Comparison of ENCODE assay signal across 8 cellular contexts in the genomic region with DNA sequence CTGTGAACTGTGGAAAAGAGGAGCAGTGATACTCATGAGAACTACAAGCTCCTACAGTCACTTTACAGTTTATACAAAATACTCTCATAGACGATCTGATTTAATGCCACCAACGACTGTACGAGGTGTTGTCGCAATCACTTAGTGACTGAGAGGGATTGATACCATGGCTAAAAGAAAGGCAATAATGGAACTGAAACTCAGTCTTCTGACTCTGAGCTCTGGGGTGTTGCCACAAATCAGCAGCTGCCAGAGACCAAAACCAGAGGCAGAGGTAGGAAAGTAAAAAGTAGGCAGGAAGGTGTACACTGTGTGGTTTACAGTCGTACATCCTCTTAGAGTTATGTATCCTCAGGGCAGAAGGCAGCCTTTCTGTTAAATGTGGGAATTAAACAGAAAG. TPM values are rescaled to one million over a fixed set of nuclear protein-coding genes. Genes with fewer than 3 reads are reported as not detected.
DNase-seq lines count a peak whose midpoint lies in the region; ATAC-seq and TF ChIP-seq lines count a peak whose summit lies in the region.
"Not testable (repeated sequence)": the region's sequence is repeated elsewhere in the genome, so short reads cannot be mapped to it uniquely, and the experiment has no call there.

No MANE protein-coding gene starts in this region.

- H3K4me3 Mint-ChIP-seq in activated CD8-positive, alpha-beta memory T cell treated with anti-CD3 and anti-CD28 coated beads, Interleukin-2, amount 10 ng/mL, durations not matched to agents 7 days and 5 days; stimulated activated naive B cell treated with anti-CD40 and anti-IgM and Interleukin-4, amounts not matched to agents 10 μg/mL and 1 μg/mL and 100 μg/mL, for 72 hours: not testable (repeated sequence)

- peak; percentile 53 for DNase-seq in activated CD8-positive, alpha-beta memory T cell treated with anti-CD3 and anti-CD28 coated beads, Interleukin-2, amount 10 ng/mL, durations not matched to agents 7 days and 5 days
- DNase-seq in stimulated activated naive B cell treated with anti-CD40 and anti-IgM and Interleukin-4, amounts not matched to agents 10 μg/mL and 1 μg/mL and 100 μg/mL, for 72 hours = not testable (repeated sequence)

- not testable (repeated sequence) for H3K79me2 ChIP-seq in KMS-11 (ENCODE audit: insufficient read depth, low read depth)

- H3K9ac ChIP-seq in KMS-11 = not testable (repeated sequence)

- not testable (repeated sequence) for H3K27ac Mint-ChIP-seq in activated CD8-positive, alpha-beta memory T cell treated with anti-CD3 and anti-CD28 coated beads, Interleukin-2, amount 10 ng/mL, durations not matched to agents 7 days and 5 days; stimulated activated naive B cell treated with anti-CD40 and anti-IgM and Interleukin-4, amounts not matched to agents 10 μg/mL and 1 μg/mL and 100 μg/mL, for 72 hours

- peaks cover 13% of the 10 kb centered on the region for H3K4me1 ChIP-seq in KMS-11 (ENCODE audit: low read depth, poor library complexity, severe bottlenecking)

- H3K36me3 ChIP-seq in KMS-11 (ENCODE audit: insufficient read depth) = not testable (repeated sequence)

- peaks cover 16% of the 10 kb centered on the region for H3K4me1 Mint-ChIP-seq in activated CD8-positive, alpha-beta memory T cell treated with anti-CD3 and anti-CD28 coated beads, Interleukin-2, amount 10 ng/mL, durations not matched to agents 7 days and 5 days
- H3K4me1 Mint-ChIP-seq in stimulated activated naive B cell treated with anti-CD40 and anti-IgM and Interleukin-4, amounts not matched to agents 10 μg/mL and 1 μg/mL and 100 μg/mL, for 72 hours = peaks cover 19 to 31% of the 10 kb centered on the region in 2 donors

- not testable (repeated sequence) for TF ChIP-seq CTCF in KMS-11 (conservative IDR thresholded peaks at IDR 0.05; ENCODE audit: low read depth, low read length)

- H4K20me1 ChIP-seq in KMS-11 (ENCODE audit: insufficient read depth) = not testable (repeated sequence)

- peaks cover 27% of the 10 kb centered on the region for H3K27me3 Mint-ChIP-seq in activated CD8-positive, alpha-beta memory T cell treated with anti-CD3 and anti-CD28 coated beads, Interleukin-2, amount 10 ng/mL, durations not matched to agents 7 days and 5 days
- peaks cover 11 to 12% of the 10 kb centered on the region in 2 donors for H3K27me3 Mint-ChIP-seq in stimulated activated naive B cell treated with anti-CD40 and anti-IgM and Interleukin-4, amounts not matched to agents 10 μg/mL and 1 μg/mL and 100 μg/mL, for 72 hours

- not testable (repeated sequence) for H3K36me3 Mint-ChIP-seq in activated CD8-positive, alpha-beta memory T cell treated with anti-CD3 and anti-CD28 coated beads, Interleukin-2, amount 10 ng/mL, durations not matched to agents 7 days and 5 days; stimulated activated naive B cell treated with anti-CD40 and anti-IgM and Interleukin-4, amounts not matched to agents 10 μg/mL and 1 μg/mL and 100 μg/mL, for 72 hours

- not testable (repeated sequence) for H2AFZ ChIP-seq in KMS-11 (ENCODE audit: low read depth)

- H3K9me3 Mint-ChIP-seq in activated CD8-positive, alpha-beta memory T cell treated with anti-CD3 and anti-CD28 coated beads, Interleukin-2, amount 10 ng/mL, durations not matched to agents 7 days and 5 days (ENCODE audit: low read depth); stimulated activated naive B cell treated with anti-CD40 and anti-IgM and Interleukin-4, amounts not matched to agents 10 μg/mL and 1 μg/mL and 100 μg/mL, for 72 hours: not testable (repeated sequence)

- CTCF ChIA-PET in activated CD8-positive, alpha-beta memory T cell treated with anti-CD3 and anti-CD28 coated beads, Interleukin-2, amount 10 ng/mL, durations not matched to agents 7 days and 5 days (lab: Charles Lee) = not testable (repeated sequence)

- not testable (repeated sequence) for H3K27ac ChIP-seq in KMS-11

- not testable (repeated sequence) for H3K27me3 ChIP-seq in KMS-11 (ENCODE audit: insufficient read depth, low read depth)

- H3K4me3 ChIP-seq in KMS-11 (IDR thresholded peaks at IDR 0.05; ENCODE audit: insufficient read depth, low read depth, low read length) = not testable (repeated sequence)

- peak overlapping the region; percentile 21; the same call in 1 of the 2 replicates for H3K4me2 ChIP-seq in KMS-11

- ATAC-seq in GM18861 (IDR thresholded peaks at IDR 0.05; ENCODE audit: unreplicated experiment) = peak; percentile 98
- peak; percentile 96 for ATAC-seq in GM19452 (IDR thresholded peaks at IDR 0.05; ENCODE audit: unreplicated experiment)
- peak; percentile 95 for ATAC-seq in GM21619 (IDR thresholded peaks at IDR 0.05; ENCODE audit: unreplicated experiment)
- peak; percentile 95 for ATAC-seq in HG02870 (IDR thresholded peaks at IDR 0.05; ENCODE audit: unreplicated experiment)
- peak; percentile 88 for ATAC-seq in HG03159 (IDR thresholded peaks at IDR 0.05; ENCODE audit: unreplicated experiment)
- peak; percentile 80 for ATAC-seq in activated CD8-positive, alpha-beta memory T cell treated with anti-CD3 and anti-CD28 coated beads, Interleukin-2, amount 10 ng/mL, durations not matched to agents 7 days and 5 days
- ATAC-seq in stimulated activated naive B cell treated with anti-CD40 and anti-IgM and Interleukin-4, amounts not matched to agents 10 μg/mL and 1 μg/mL and 100 μg/mL, for 72 hours (replicated peaks) = peak; percentile 91 to 96

RNA-seq across cellular contexts. Expression of gene NIPA1, which starts 11.8 kb away (rescaled TPM):
- total RNA-seq in activated CD8-positive, alpha-beta memory T cell treated with anti-CD3 and anti-CD28 coated beads, Interleukin-2, amount 10 ng/mL, durations not matched to agents 7 days and 5 days = 10 to 100 TPM; 20.5 to 26.7 TPM
